31 cellular contexts compared by ENCODE assay signal in the genomic region with DNA sequence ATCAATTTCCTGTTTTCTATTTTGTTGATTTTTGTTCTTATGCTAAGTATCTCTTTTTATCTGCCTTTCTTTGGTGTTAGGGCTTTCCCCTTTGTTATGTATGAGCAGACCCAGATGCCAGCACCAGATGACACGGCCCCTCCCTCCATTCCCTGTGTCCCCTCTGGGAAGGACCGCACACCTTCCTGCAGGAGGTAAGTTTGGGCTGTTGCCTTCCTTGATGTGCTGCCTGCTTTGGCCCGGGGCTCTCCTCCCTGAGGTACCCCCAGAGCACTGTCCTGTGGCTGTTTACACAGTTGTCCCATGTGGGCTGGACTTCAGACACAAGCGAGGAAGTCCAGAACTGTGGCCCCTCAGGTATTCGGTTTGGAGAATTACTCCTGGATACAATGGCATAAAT.
"Had no signal": no experiment of that assay in that cellular context is flagged by ENCODE, and none has a peak within 500 bp of the region (broad histone marks: within the 10 kb centered on the region; RNA-seq: fewer than 3 reads in every experiment).

No MANE protein-coding gene starts in this region.

- H3K27me3 ChIP-seq: ascending aorta, cardiac muscle cell, colonic mucosa, ovary, right atrium auricular region, vagina had no signal

- H3K4me1 ChIP-seq: ascending aorta, colonic mucosa, gastrocnemius medialis, right atrium auricular region, vagina had no signal

- ATAC-seq: activated CD4-positive, CD25-positive, alpha-beta regulatory T cell treated with anti-CD3 and anti-CD28 coated beads, Interleukin-2, amount 50 U/mL, for 24 hours; gastrocnemius medialis; left cardiac atrium; left ventricle myocardium superior; stimulated activated memory B cell treated with anti-CD40 and anti-IgM and Interleukin-4, amounts not matched to agents 10 μg/mL and 1 μg/mL and 100 μg/mL, for 72 hours; stimulated activated naive CD8-positive, alpha-beta T cell treated with anti-CD3 and anti-CD28 coated beads, Interleukin-15, amount 100 ng/mL, for 72 hours had no signal

- H3K9me3 ChIP-seq: ascending aorta, colonic mucosa, gastrocnemius medialis, ovary, right atrium auricular region, vagina had no signal

- H3K4me2 ChIP-seq: smooth muscle cell had no signal

- H3K4me3 ChIP-seq: ascending aorta, cardiac muscle cell, colonic mucosa, gastrocnemius medialis, ovary, right atrium auricular region, smooth muscle cell, vagina had no signal

- H3K36me3 ChIP-seq: ascending aorta, cardiac muscle cell, colonic mucosa, gastrocnemius medialis, ovary, right atrium auricular region, vagina had no signal

- H3K27ac ChIP-seq: ascending aorta, cardiac muscle cell, colonic mucosa, gastrocnemius medialis, ovary, right atrium auricular region, vagina, VCaP had no signal

- DNase-seq: activated CD4-positive, alpha-beta T cell treated with anti-CD3 and anti-CD28 coated beads for 48 hours; activated CD4-positive, alpha-beta T cell treated with anti-CD3 and anti-CD28 coated beads, Interleukin-2, amount 50 U/mL, for 48 hours; activated CD8-positive, alpha-beta memory T cell treated with anti-CD3 and anti-CD28 coated beads for 24 hours; activated effector memory CD4-positive, alpha-beta T cell treated with anti-CD3 and anti-CD28 coated beads, Interleukin-2, amount 50 U/mL, for 16 hours; activated naive CD4-positive, alpha-beta T cell treated with anti-CD3 and anti-CD28 coated beads for 36 hours; activated naive CD8-positive, alpha-beta T cell treated with anti-CD3 and anti-CD28 coated beads, Interleukin-2, amount 10 ng/mL, durations not matched to agents 7 days and 5 days; cerebellar nuclear complex; colonic mucosa; effector CD8-positive, alpha-beta T cell; gastrocnemius medialis; hippocampal formation; left cardiac atrium; left ventricle myocardium superior; mammary epithelial cell; naive B cell; nephron progenitor cell; ovary; stimulated activated CD4-positive, alpha-beta T cell treated with anti-CD3 and anti-CD28 coated beads, Interleukin-1b, Interleukin-23, amount 100 ng/mL, for 48 hours; stimulated activated CD4-positive, alpha-beta T cell treated with anti-CD3 and anti-CD28 coated beads, Interleukin-4, amount 100 ng/mL, for 4 hours; stimulated activated CD8-positive, alpha-beta memory T cell treated with anti-CD3 and anti-CD28 coated beads, Interleukin-4, amount 100 ng/mL, for 48 hours; stimulated activated naive CD8-positive, alpha-beta T cell treated with anti-CD3 and anti-CD28 coated beads, Interleukin-15, amount 100 ng/mL, for 72 hours; substantia nigra; T-helper 9 cell had no signal
